ENCODE assay signal across 8 cellular contexts in genomic region chr5:112160652-112161391, GRCh38.
A peak's percentile ranks its signal among the peaks of the same experiment; 100 is the strongest.
DNase-seq lines count a peak whose midpoint lies in the region; ATAC-seq and TF ChIP-seq lines count a peak whose summit lies in the region.

No MANE protein-coding gene starts in this region.

- H4K20me1 ChIP-seq in OCI-LY3 (ENCODE audit: insufficient read depth, low read length): peaks cover 10% of the 10 kb centered on the region; the same call in 1 of the 2 replicates

- H3K27me3 ChIP-seq in OCI-LY3 (ENCODE audit: low read depth, low read length): no peaks in the 10 kb centered on the region
- H3K27me3 ChIP-seq in mucosa of rectum (ENCODE audit: control insufficient read depth in 2 of 2, insufficient read depth in 2 of 2, low read length in 2 of 2): no peaks in the 10 kb centered on the region

- DNase-seq in DMS53 (lab: John Stamatoyannopoulos, UW) (peak; percentile 97), HuH-7 (ENCODE audit: low spot score) (peak; percentile 68), activated T-cell treated with anti-CD3 and anti-CD28 coated beads for 24 hours (ENCODE audit: low read depth) (peak; percentile 89), epithelial cell of esophagus (ENCODE audit: low read depth) (peak; percentile 91)
- DNase-seq in stimulated activated CD8-positive, alpha-beta memory T cell treated with anti-CD3 and anti-CD28 coated beads, Interleukin-4, amount 100 ng/mL, for 4 hours (ENCODE audit: low read depth in 2 of 2, low spot score in 1 of 2): peak; percentile 85 to 92

- H3K4me1 ChIP-seq in OCI-LY3 (ENCODE audit: low read length): peaks cover 10% of the 10 kb centered on the region
- H3K4me1 ChIP-seq in mucosa of rectum (ENCODE audit: control insufficient read depth in 2 of 2, insufficient read depth in 2 of 2, low read length in 2 of 2): peaks cover 5 to 11% of the 10 kb centered on the region in 2 donors

- peak; percentile 81 for TF ChIP-seq CTCF in OCI-LY3 (IDR thresholded peaks at IDR 0.05; ENCODE audit: low read depth, low read length)
- peak; percentile 97 for TF ChIP-seq CTCF in epithelial cell of esophagus (IDR thresholded peaks at IDR 0.05; ENCODE audit: insufficient read depth, low read depth, low read length, missing control alignments)

- peaks cover 33% of the 10 kb centered on the region for H3K36me3 ChIP-seq in OCI-LY3 (replicated peaks; ENCODE audit: low read depth, low read length)
- H3K36me3 ChIP-seq in mucosa of rectum (ENCODE audit: control insufficient read depth in 2 of 2, insufficient read depth in 2 of 2, low read length in 2 of 2): peaks cover 28 to 30% of the 10 kb centered on the region in 2 donors

- H3K4me3 ChIP-seq in OCI-LY3 (ENCODE audit: low read length) (peak overlapping the region; percentile 96), epithelial cell of esophagus (ENCODE audit: low read length) (peak overlapping the region; percentile 100), mucosa of rectum (ENCODE audit: low read length in 2 of 2) (peak overlapping the region; percentile 94 to 100)

- peaks cover 21% of the 10 kb centered on the region for H3K79me2 ChIP-seq in OCI-LY3 (ENCODE audit: low read length)

- H3K27ac ChIP-seq in OCI-LY3 (ENCODE audit: low read length) (peak overlapping the region; percentile 49), mucosa of rectum (ENCODE audit: low read depth in 2 of 2, low read length in 2 of 2) (peak overlapping the region; percentile 76 to 81)

- H3K9me3 ChIP-seq in OCI-LY3 (ENCODE audit: insufficient read depth, low read length) (no peaks in the 10 kb centered on the region), mucosa of rectum (ENCODE audit: control insufficient read depth in 2 of 2, low read length in 2 of 2) (no peaks in the 10 kb centered on the region)

- H3K9ac ChIP-seq in OCI-LY3 (ENCODE audit: low read length): peak overlapping the region; percentile 94
- H3K9ac ChIP-seq in mucosa of rectum (ENCODE audit: low read depth in 1 of 2, low read length in 2 of 2): peak overlapping the region; percentile 89 to 93

- H2AFZ ChIP-seq in OCI-LY3 (ENCODE audit: low read depth, low read length): peak overlapping the region; percentile 100

- ATAC-seq in GM21526 (IDR thresholded peaks at IDR 0.05; ENCODE audit: low FRiP score, unreplicated experiment): peak; percentile 98

- H3K4me2 ChIP-seq in OCI-LY3 (ENCODE audit: low read length): peak overlapping the region; percentile 95

Comparison
In these comparisons a context has a peak if more than half of its experiments do, and no peak if none do; other contexts are left out.
1. Peak in every context shown above with its lines: DNase-seq, ATAC-seq, H3K4me3 ChIP-seq and H3K27ac ChIP-seq.